11 cellular contexts compared by ENCODE assay signal in the genomic region with DNA sequence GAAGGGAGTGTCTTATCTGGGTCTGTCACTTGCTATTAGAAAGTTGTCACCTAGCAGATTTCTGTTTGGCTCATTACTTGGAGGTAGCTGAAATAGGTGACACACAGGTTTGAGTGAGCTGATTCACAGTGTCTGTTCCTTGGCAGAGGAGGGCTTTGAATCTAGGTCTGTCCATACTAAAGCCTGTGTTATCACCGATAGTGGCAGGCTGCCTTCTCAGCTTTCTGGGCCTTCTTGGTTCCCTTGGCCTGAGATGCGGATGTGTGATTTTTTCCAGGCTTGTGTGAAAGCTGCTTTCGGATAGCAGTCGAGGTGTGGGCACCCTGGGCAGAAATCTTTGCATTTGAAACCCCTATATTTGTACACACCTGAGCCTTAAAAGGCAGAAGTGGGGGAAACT.
DNase-seq lines count a peak whose midpoint lies in the region; ATAC-seq and TF ChIP-seq lines count a peak whose summit lies in the region.
"Had no signal": no experiment of that assay in that cellular context is flagged by ENCODE, and none has a peak within 500 bp of the region (broad histone marks: within the 10 kb centered on the region; RNA-seq: fewer than 3 reads in every experiment).

No MANE protein-coding gene starts in this region.

- H3K27ac Mint-ChIP-seq in neural crest cell (ENCODE audit: unreplicated experiment) = peak overlapping the region; percentile 43
- H3K27ac Mint-ChIP-seq: B cell; CD4-positive, alpha-beta memory T cell; H9 had no signal

- H3K36me3 ChIP-seq in right atrium auricular region (no peaks in the 10 kb centered on the region), upper lobe of left lung (no peaks in the 10 kb centered on the region)

- intact Hi-C loops in left ventricle myocardium superior (cut with micrococcal nuclease) = no loop called here

- DNase-seq in right atrium auricular region (ENCODE audit: low spot score) (no peak), left ventricle myocardium superior (no peak), cerebellum (ENCODE audit: low spot score) (peak; percentile 40), neural crest cell (ENCODE audit: low read depth, low spot score) (no peak), CD1c-positive myeloid dendritic cell (ENCODE audit: extremely low spot score) (no peak), upper lobe of left lung (no peak), NCI-H446 (lab: John Stamatoyannopoulos, UW) (no peak)
- DNase-seq: CD4-positive, alpha-beta memory T cell; GOT3; H9 had no signal

- no peaks in the 10 kb centered on the region for H3K36me3 Mint-ChIP-seq in neural crest cell (ENCODE audit: low read depth)
- H3K36me3 Mint-ChIP-seq: CD4-positive, alpha-beta memory T cell had no signal

- WGBS in upper lobe of left lung, 2 donors = 35 to 44% methylated on average over 4 of the region's 4 CpGs

- H3K27ac ChIP-seq in right atrium auricular region (peak overlapping the region; percentile 74 to 78), upper lobe of left lung (no peak overlapping the region)

- no peak for TF ChIP-seq EP300 in upper lobe of left lung (IDR thresholded peaks at IDR 0.05)

- H3K4me3 ChIP-seq in right atrium auricular region (no peak overlapping the region), upper lobe of left lung (no peak overlapping the region)

- H3K9me3 ChIP-seq in right atrium auricular region (no peaks in the 10 kb centered on the region), upper lobe of left lung (no peaks in the 10 kb centered on the region)

- peaks cover 41% of the 10 kb centered on the region for H3K27me3 Mint-ChIP-seq in neural crest cell (ENCODE audit: low read depth)

- no peaks in the 10 kb centered on the region for H3K4me1 Mint-ChIP-seq in neural crest cell
- H3K4me1 Mint-ChIP-seq: B cell; CD4-positive, alpha-beta memory T cell had no signal

- TF ChIP-seq CTCF in right atrium auricular region (IDR thresholded peaks at IDR 0.05) (no peak), neural crest cell (conservative IDR thresholded peaks at IDR 0.05) (no peak), upper lobe of left lung (IDR thresholded peaks at IDR 0.05) (no peak)

- H3K4me3 Mint-ChIP-seq in neural crest cell = no peak overlapping the region
- H3K4me3 Mint-ChIP-seq: B cell; CD4-positive, alpha-beta memory T cell; H9 had no signal

- H3K4me1 ChIP-seq in right atrium auricular region (peaks cover 0 to 4% of the 10 kb centered on the region in 2 donors), upper lobe of left lung (no peaks in the 10 kb centered on the region)

- H3K9me3 Mint-ChIP-seq in neural crest cell = no peaks in the 10 kb centered on the region
- H3K9me3 Mint-ChIP-seq: H9 had no signal

- H3K27me3 ChIP-seq in right atrium auricular region (no peaks in the 10 kb centered on the region), upper lobe of left lung (peaks cover 0 to 4% (median 0%) of the 10 kb centered on the region in 4 donors)

- ATAC-seq in left ventricle myocardium superior (no peak), upper lobe of left lung (ENCODE audit: low FRiP score in 2 of 2) (no peak)

- no peak for TF ChIP-seq POLR2A in upper lobe of left lung (IDR thresholded peaks at IDR 0.05)

Comparison
In these comparisons a context has a peak if more than half of its experiments do, and no peak if none do; other contexts are left out.
1. H3K27ac ChIP-seq: peak in right atrium auricular region (2 of 2); none in upper lobe of left lung (0 of 4).